9 cellular contexts compared by ENCODE assay signal in genomic region chr5:141603912-141604311, GRCh38. TPM values are rescaled to one million over a fixed set of nuclear protein-coding genes. Genes with fewer than 3 reads are reported as not detected.
DNase-seq lines count a peak whose midpoint lies in the region; ATAC-seq and TF ChIP-seq lines count a peak whose summit lies in the region.
"Had no signal": no experiment of that assay in that cellular context is flagged by ENCODE, and none has a peak within 500 bp of the region (broad histone marks: within the 10 kb centered on the region; RNA-seq: fewer than 3 reads in every experiment).

No MANE protein-coding gene starts in this region.

- TF ChIP-seq CTCF in CD4-positive, alpha-beta T cell (IDR thresholded peaks at IDR 0.05): no peak
- TF ChIP-seq CTCF in OCI-LY7 (conservative IDR thresholded peaks at IDR 0.05; ENCODE audit: low read length) (no peak), neutrophil (IDR thresholded peaks at IDR 0.05) (no peak), lower leg skin (IDR thresholded peaks at IDR 0.05) (no peak)

- no peaks in the 10 kb centered on the region for H3K27me3 ChIP-seq in CD4-positive, alpha-beta T cell (ENCODE audit: control insufficient read depth, insufficient read depth, low read length)
- H3K27me3 ChIP-seq in neutrophil: no peaks in the 10 kb centered on the region

- peak overlapping the region; percentile 75; the same call in 1 of the 2 replicates for H3K4me2 ChIP-seq in OCI-LY7 (ENCODE audit: low read length)

- H3K36me3 ChIP-seq in OCI-LY7 (ENCODE audit: insufficient read depth, low read length): peaks cover 12% of the 10 kb centered on the region; the same call in 1 of the 2 replicates
- H3K36me3 ChIP-seq in neutrophil: no peaks in the 10 kb centered on the region

- POLR2A ChIA-PET in CD4-positive, alpha-beta T cell (lab: Charles Lee): interaction anchor here (0.8 to 7.5 kb wide), 5 partner anchors 10 to 33 kb away, joined by 3 to 153 read pairs (median 13); partner anchors contain the start of genes DIAPH1, HDAC3 and RELL2
- POLR2A ChIA-PET in OCI-LY7 (lab: Charles Lee): interaction anchor here (0.6 to 1.8 kb wide), 3 partner anchors 11 to 188 kb away, joined by 3 to 7 read pairs (median 4); no protein-coding TSS in a partner anchor

- H3K4me3 ChIP-seq in OCI-LY7 (ENCODE audit: low read depth, low read length, poor library complexity, severe bottlenecking): no peak overlapping the region
- peak overlapping the region; percentile 38 to 45 for H3K4me3 ChIP-seq in neutrophil (ENCODE audit: low read depth in 1 of 2, low read length in 1 of 2)
- no peak overlapping the region for H3K4me3 ChIP-seq in lower leg skin (ENCODE audit: low read depth, poor library complexity, severe bottlenecking)

- H3K9me3 Mint-ChIP-seq in CD4-positive, alpha-beta T cell: no peaks in the 10 kb centered on the region
- H3K9me3 Mint-ChIP-seq in dendritic cell treated with granulocyte-macrophage colony-stimulating factor and Interleukin-4, amounts not matched to agents 40 ng/mL and 50 ng/mL, for 4 days: no peaks in the 10 kb centered on the region

- peaks cover 89% of the 10 kb centered on the region for H3K79me2 ChIP-seq in OCI-LY7 (ENCODE audit: insufficient read depth, low read depth, low read length)

- BruUV-seq in OCI-LY7 (replicated peaks; lab: Mats Ljungman, UMichigan): no TSS peak

- no peaks in the 10 kb centered on the region for H3K9me3 ChIP-seq in CD4-positive, alpha-beta T cell (ENCODE audit: control insufficient read depth, low read length)
- no peaks in the 10 kb centered on the region for H3K9me3 ChIP-seq in OCI-LY7 (ENCODE audit: low read length)
- H3K9me3 ChIP-seq in neutrophil: no peaks in the 10 kb centered on the region

- 53 to 59% methylated on average over 3 of the region's 3 CpGs for WGBS in lower leg skin, 2 donors

- H2AFZ ChIP-seq in OCI-LY7 (ENCODE audit: low read length): no peak overlapping the region

- CTCF ChIA-PET in CD4-positive, alpha-beta T cell (lab: Charles Lee): interaction anchor here (1.0 to 8.3 kb wide), 3 partner anchors 12 to 16 kb away, joined by 5 to 79 read pairs (median 27); partner anchors contain the start of gene DIAPH1
- CTCF ChIA-PET in OCI-LY7 (lab: Charles Lee; ENCODE audit: unreplicated experiment): interaction anchor here (0.6 kb wide), 1 partner anchor 12 kb away, joined by 3 read pairs; no protein-coding TSS in a partner anchor

- peaks cover 90% of the 10 kb centered on the region for H3K4me1 Mint-ChIP-seq in CD4-positive, alpha-beta T cell (ENCODE audit: low read depth)
- peaks cover 70% of the 10 kb centered on the region for H3K4me1 Mint-ChIP-seq in dendritic cell treated with granulocyte-macrophage colony-stimulating factor and Interleukin-4, amounts not matched to agents 40 ng/mL and 50 ng/mL, for 4 days (ENCODE audit: low read depth)

- peak overlapping the region; percentile 33 for H3K27ac ChIP-seq in CD4-positive, alpha-beta T cell (ENCODE audit: low read depth, low read length)
- H3K27ac ChIP-seq in OCI-LY7 (ENCODE audit: low read depth, low read length, poor library complexity, severe bottlenecking): no peak overlapping the region
- peak overlapping the region; percentile 87 for H3K27ac ChIP-seq in neutrophil

- H3K36me3 Mint-ChIP-seq in CD4-positive, alpha-beta T cell (ENCODE audit: low read depth): peaks cover 4% of the 10 kb centered on the region
- peaks cover 14% of the 10 kb centered on the region for H3K36me3 Mint-ChIP-seq in dendritic cell treated with granulocyte-macrophage colony-stimulating factor and Interleukin-4, amounts not matched to agents 40 ng/mL and 50 ng/mL, for 4 days (ENCODE audit: low read depth)

- ATAC-seq in CD4-positive, alpha-beta T cell (ENCODE audit: poor library complexity): peak; percentile 12

- intact Hi-C loops in CD4-positive, alpha-beta T cell (cut with DNase I, micrococcal nuclease): loop anchor here in 1 of 2 experiments (1.0 to 2.0 kb wide), 2 partner anchors 11 to 15 kb away; partner anchors contain the start of gene DIAPH1
- intact Hi-C loops in OCI-LY7 (cut with micrococcal nuclease; ENCODE audit: unreplicated experiment) (no loop called here), lower leg skin (cut with DNase I; ENCODE audit: low total_unique reads) (no loop called here)
- intact Hi-C loops in dendritic cell treated with granulocyte-macrophage colony-stimulating factor and Interleukin-4, amounts not matched to agents 40 ng/mL and 50 ng/mL, for 4 days (cut with micrococcal nuclease): loop anchor here (2.0 kb wide), 1 partner anchor 15 kb away; the partner anchor contains the start of gene DIAPH1

- no peak for TF ChIP-seq POLR2A in lower leg skin (IDR thresholded peaks at IDR 0.05)

- H3K27ac Mint-ChIP-seq in CD4-positive, alpha-beta T cell: peak overlapping the region; percentile 91
- H3K27ac Mint-ChIP-seq in dendritic cell treated with granulocyte-macrophage colony-stimulating factor and Interleukin-4, amounts not matched to agents 40 ng/mL and 50 ng/mL, for 4 days: peak overlapping the region; percentile 96

- H3K4me1 ChIP-seq in OCI-LY7 (ENCODE audit: insufficient read depth, low read length, poor library complexity, severe bottlenecking) (peaks cover 44% of the 10 kb centered on the region), neutrophil (ENCODE audit: control insufficient read depth in 1 of 2, insufficient read depth in 1 of 2, low read depth in 1 of 2, low read length in 1 of 2) (peaks cover 98% of the 10 kb centered on the region in 2 experiments)

- H3K4me3 Mint-ChIP-seq in CD4-positive, alpha-beta T cell: peak overlapping the region; percentile 76
- H3K4me3 Mint-ChIP-seq in dendritic cell treated with granulocyte-macrophage colony-stimulating factor and Interleukin-4, amounts not matched to agents 40 ng/mL and 50 ng/mL, for 4 days: peak overlapping the region; percentile 23

- H3K27me3 Mint-ChIP-seq in CD4-positive, alpha-beta T cell: no peaks in the 10 kb centered on the region
- H3K27me3 Mint-ChIP-seq in dendritic cell treated with granulocyte-macrophage colony-stimulating factor and Interleukin-4, amounts not matched to agents 40 ng/mL and 50 ng/mL, for 4 days: no peaks in the 10 kb centered on the region

- peaks cover 17% of the 10 kb centered on the region for H4K20me1 ChIP-seq in OCI-LY7 (ENCODE audit: insufficient read depth, low read length)

- DNase-seq in CD4-positive, alpha-beta T cell: no peak
- DNase-seq in OCI-LY7 (ENCODE audit: low spot score) (no peak), cerebellar cortex (ENCODE audit: low spot score) (no peak), NOMO-1 treated with DMSO at 0.1 percent for 48 hours (lab: John Stamatoyannopoulos, UW; ENCODE audit: unreplicated experiment) (no peak), lower leg skin (ENCODE audit: low spot score in 2 of 2) (no peak), NCI-H774 (lab: John Stamatoyannopoulos, UW) (no peak)
- DNase-seq: DMS 273 treated with DMSO at 0.1 percent for 48 hours had no signal

- no peaks in the 10 kb centered on the region for H3K9me2 ChIP-seq in OCI-LY7 (ENCODE audit: insufficient read depth, low read length)

RNA-seq across cellular contexts. Expression of gene DIAPH1, which starts 14.9 kb away (rescaled TPM):
- 100 to 1,000 TPM; 159 to 161 TPM for total RNA-seq in CD4-positive, alpha-beta T cell
- total RNA-seq in OCI-LY7 (2014; rRNA removed; shearing (Covaris generic)): 64.9 and 78.8 TPM in 2 replicates
- 143 and 174 TPM in 2 replicates for total RNA-seq in OCI-LY7 (2022)
- total RNA-seq in lower leg skin: 100 to 1,000 TPM in 1 of 4 donors, 10 to 100 TPM in 3; 64.9 to 101 (median 88.7) TPM

RNA-seq across cellular contexts. Expression of gene HDAC3, which starts 32.7 kb away (rescaled TPM):
- total RNA-seq in CD4-positive, alpha-beta T cell: 10 to 100 TPM; 51.1 to 52.7 TPM
- total RNA-seq in OCI-LY7 (2014; rRNA removed; shearing (Covaris generic)): 78.8 and 85.4 TPM in 2 replicates
- 83.6 and 85.3 TPM in 2 replicates for total RNA-seq in OCI-LY7 (2022)
- total RNA-seq in lower leg skin: 10 to 100 TPM; 49.4 to 66.4 (median 52.7) TPM

RNA-seq across cellular contexts. Expression of gene RELL2, which starts 32.9 kb away (rescaled TPM):
- total RNA-seq in CD4-positive, alpha-beta T cell: 10 to 100 TPM; 10.9 to 11.4 TPM
- total RNA-seq in OCI-LY7 (2014; rRNA removed; shearing (Covaris generic)): 28.0 and 29.8 TPM in 2 replicates
- total RNA-seq in OCI-LY7 (2022) (37.9 and 43.1 TPM in 2 replicates), lower leg skin (10 to 100 TPM in 2 of 4 donors, 1 to 10 TPM in 2; 5.9 to 11.4 (median 9.0) TPM)

RNA-seq across cellular contexts. Expression of gene FCHSD1, which starts 47.3 kb away (rescaled TPM):
- 10 to 100 TPM; 79.8 to 86.8 TPM for total RNA-seq in CD4-positive, alpha-beta T cell
- total RNA-seq in OCI-LY7 (2014; rRNA removed; shearing (Covaris generic)): 31.9 and 49.0 TPM in 2 replicates
- 55.3 and 60.8 TPM in 2 replicates for total RNA-seq in OCI-LY7 (2022)
- total RNA-seq in lower leg skin: 100 to 1,000 TPM in 2 of 4 donors, 10 to 100 TPM in 2; 72.1 to 136 (median 101) TPM

Comparison
In these comparisons a context has a peak if more than half of its experiments do, and no peak if none do; other contexts are left out.
1. H3K4me3 ChIP-seq: peak in neutrophil (2 of 2); none in OCI-LY7 (single experiment) and lower leg skin (single experiment).